ENCODE assay signal across 18 cellular contexts in the genomic region with DNA sequence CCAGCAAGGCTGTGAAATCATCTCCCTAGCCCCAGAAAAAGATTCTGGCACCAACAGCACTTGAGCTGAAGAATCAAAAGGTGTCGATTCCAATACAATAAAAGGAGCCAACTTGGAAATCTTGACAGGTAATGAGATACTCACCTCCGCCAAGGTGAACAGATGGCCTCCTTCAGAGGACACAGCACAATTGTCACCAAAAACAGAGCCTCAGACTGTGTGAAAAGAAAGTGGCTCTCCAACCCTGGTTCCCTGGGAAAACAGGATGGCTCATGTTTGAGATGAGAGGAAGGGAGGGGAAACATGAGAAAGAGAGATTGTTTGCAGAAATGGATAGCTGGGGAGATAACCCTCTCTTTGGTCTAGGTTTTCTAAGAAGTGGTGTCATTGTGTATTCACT.
"Had no signal": no experiment of that assay in that cellular context is flagged by ENCODE, and none has a peak within 500 bp of the region (broad histone marks: within the 10 kb centered on the region; RNA-seq: fewer than 3 reads in every experiment).

No MANE protein-coding gene starts in this region.

- H3K4me3 ChIP-seq: gastrocnemius medialis, lung, prostate gland, skin epidermis, tibial nerve, vagina had no signal

- H3K4me3 Mint-ChIP-seq: activated naive CD8-positive, alpha-beta T cell treated with anti-CD3 and anti-CD28 coated beads for 36 hours; activated T-helper 1 cell treated with anti-CD3 and anti-CD28 coated beads, Interleukin-12 subunit alpha, Interleukin-12 subunit beta, Interleukin-2, Interleukin-4 antibody, amounts not matched to agents 30 ng/mL and 10 ng/mL and 1 ng/mL, durations not matched to agents 14 hours and 24 hours and 36 hours; central memory CD8-positive, alpha-beta T cell; neural crest cell had no signal

- H3K27me3 Mint-ChIP-seq: central memory CD8-positive, alpha-beta T cell had no signal

- H3K9me3 ChIP-seq: gastrocnemius medialis, prostate gland, tibial nerve, vagina had no signal

- H3K36me3 Mint-ChIP-seq: activated naive CD8-positive, alpha-beta T cell treated with anti-CD3 and anti-CD28 coated beads for 36 hours had no signal

- H3K36me3 ChIP-seq: brain microvascular endothelial cell, gastrocnemius medialis, prostate gland, tibial nerve, vagina had no signal

- H3K27ac Mint-ChIP-seq: activated naive CD8-positive, alpha-beta T cell treated with anti-CD3 and anti-CD28 coated beads for 36 hours; activated T-helper 1 cell treated with anti-CD3 and anti-CD28 coated beads, Interleukin-12 subunit alpha, Interleukin-12 subunit beta, Interleukin-2, Interleukin-4 antibody, amounts not matched to agents 30 ng/mL and 10 ng/mL and 1 ng/mL, durations not matched to agents 14 hours and 24 hours and 36 hours had no signal

- H3K4me1 ChIP-seq: gastrocnemius medialis, prostate gland, tibial nerve, vagina had no signal

- DNase-seq: activated naive CD8-positive, alpha-beta T cell treated with anti-CD3 and anti-CD28 coated beads for 36 hours; amygdala; brain microvascular endothelial cell; gastrocnemius medialis; left colon; right cardiac atrium; stimulated activated CD4-positive, alpha-beta T cell treated with anti-CD3 and anti-CD28 coated beads, Interleukin-15, amount 100 ng/mL, for 24 hours; stimulated activated CD4-positive, alpha-beta T cell treated with anti-CD3 and anti-CD28 coated beads, Interleukin-4, amount 100 ng/mL, for 24 hours; stimulated activated naive CD4-positive, alpha-beta T cell treated with Interleukin-2 at 50 U/mL for 16 hours had no signal

- H3K4me1 Mint-ChIP-seq: activated naive CD8-positive, alpha-beta T cell treated with anti-CD3 and anti-CD28 coated beads for 36 hours; central memory CD8-positive, alpha-beta T cell had no signal

- H3K27me3 ChIP-seq: brain microvascular endothelial cell, gastrocnemius medialis, tibial nerve, vagina had no signal

- H3K27ac ChIP-seq: brain microvascular endothelial cell, gastrocnemius medialis, prostate gland, skin epidermis, tibial nerve, vagina had no signal

- ATAC-seq: activated CD4-positive, CD25-positive, alpha-beta regulatory T cell treated with anti-CD3 and anti-CD28 coated beads, Interleukin-2, amount 50 U/mL, for 24 hours; gastrocnemius medialis; left colon; right cardiac atrium had no signal

- H3K9me3 Mint-ChIP-seq: activated naive CD8-positive, alpha-beta T cell treated with anti-CD3 and anti-CD28 coated beads for 36 hours; activated T-helper 1 cell treated with anti-CD3 and anti-CD28 coated beads, Interleukin-12 subunit alpha, Interleukin-12 subunit beta, Interleukin-2, Interleukin-4 antibody, amounts not matched to agents 30 ng/mL and 10 ng/mL and 1 ng/mL, durations not matched to agents 14 hours and 24 hours and 36 hours; central memory CD8-positive, alpha-beta T cell; neural crest cell had no signal
